ENCODE assay signal across 1 cellular context in the genomic region with DNA sequence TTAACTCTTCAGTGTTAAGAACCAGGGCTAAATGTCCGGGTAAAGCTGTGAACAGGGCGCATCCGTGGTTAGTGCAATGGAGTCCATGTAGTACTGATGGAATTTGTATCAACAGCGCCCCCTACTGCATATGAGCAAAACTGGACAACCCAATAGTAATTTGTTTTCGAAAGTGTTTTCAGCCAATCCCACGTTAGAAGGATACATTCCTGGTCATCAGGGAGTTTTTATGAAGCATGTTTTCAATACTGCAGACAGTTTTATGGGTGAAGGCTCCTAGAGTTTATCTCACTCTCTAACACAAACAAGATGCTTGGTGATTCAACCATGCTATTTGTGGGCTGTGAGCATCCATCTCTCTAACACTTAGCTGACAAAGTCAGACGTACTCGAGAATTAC.
TF ChIP-seq lines count a peak whose summit lies in the region.

No MANE protein-coding gene starts in this region.

TF ChIP-seq in HepG2, 621 proteins besides CTCF, POLR2A, EP300 and RAD21 (continued from another document):
- TF ChIP-seq, protein P1, sequence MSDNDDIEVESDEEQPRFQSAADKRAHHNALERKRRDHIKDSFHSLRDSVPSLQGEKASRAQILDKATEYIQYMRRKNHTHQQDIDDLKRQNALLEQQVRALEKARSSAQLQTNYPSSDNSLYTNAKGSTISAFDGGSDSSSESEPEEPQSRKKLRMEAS (IDR thresholded peaks at IDR 0.05) = no peak
- TF ChIP-seq HIVEP1 (CRISPR knock-in tag; IDR thresholded peaks at IDR 0.05) = no peak
- no peak for TF ChIP-seq NCOA5 (CRISPR knock-in tag; IDR thresholded peaks at IDR 0.05)
- TF ChIP-seq, protein P2, sequence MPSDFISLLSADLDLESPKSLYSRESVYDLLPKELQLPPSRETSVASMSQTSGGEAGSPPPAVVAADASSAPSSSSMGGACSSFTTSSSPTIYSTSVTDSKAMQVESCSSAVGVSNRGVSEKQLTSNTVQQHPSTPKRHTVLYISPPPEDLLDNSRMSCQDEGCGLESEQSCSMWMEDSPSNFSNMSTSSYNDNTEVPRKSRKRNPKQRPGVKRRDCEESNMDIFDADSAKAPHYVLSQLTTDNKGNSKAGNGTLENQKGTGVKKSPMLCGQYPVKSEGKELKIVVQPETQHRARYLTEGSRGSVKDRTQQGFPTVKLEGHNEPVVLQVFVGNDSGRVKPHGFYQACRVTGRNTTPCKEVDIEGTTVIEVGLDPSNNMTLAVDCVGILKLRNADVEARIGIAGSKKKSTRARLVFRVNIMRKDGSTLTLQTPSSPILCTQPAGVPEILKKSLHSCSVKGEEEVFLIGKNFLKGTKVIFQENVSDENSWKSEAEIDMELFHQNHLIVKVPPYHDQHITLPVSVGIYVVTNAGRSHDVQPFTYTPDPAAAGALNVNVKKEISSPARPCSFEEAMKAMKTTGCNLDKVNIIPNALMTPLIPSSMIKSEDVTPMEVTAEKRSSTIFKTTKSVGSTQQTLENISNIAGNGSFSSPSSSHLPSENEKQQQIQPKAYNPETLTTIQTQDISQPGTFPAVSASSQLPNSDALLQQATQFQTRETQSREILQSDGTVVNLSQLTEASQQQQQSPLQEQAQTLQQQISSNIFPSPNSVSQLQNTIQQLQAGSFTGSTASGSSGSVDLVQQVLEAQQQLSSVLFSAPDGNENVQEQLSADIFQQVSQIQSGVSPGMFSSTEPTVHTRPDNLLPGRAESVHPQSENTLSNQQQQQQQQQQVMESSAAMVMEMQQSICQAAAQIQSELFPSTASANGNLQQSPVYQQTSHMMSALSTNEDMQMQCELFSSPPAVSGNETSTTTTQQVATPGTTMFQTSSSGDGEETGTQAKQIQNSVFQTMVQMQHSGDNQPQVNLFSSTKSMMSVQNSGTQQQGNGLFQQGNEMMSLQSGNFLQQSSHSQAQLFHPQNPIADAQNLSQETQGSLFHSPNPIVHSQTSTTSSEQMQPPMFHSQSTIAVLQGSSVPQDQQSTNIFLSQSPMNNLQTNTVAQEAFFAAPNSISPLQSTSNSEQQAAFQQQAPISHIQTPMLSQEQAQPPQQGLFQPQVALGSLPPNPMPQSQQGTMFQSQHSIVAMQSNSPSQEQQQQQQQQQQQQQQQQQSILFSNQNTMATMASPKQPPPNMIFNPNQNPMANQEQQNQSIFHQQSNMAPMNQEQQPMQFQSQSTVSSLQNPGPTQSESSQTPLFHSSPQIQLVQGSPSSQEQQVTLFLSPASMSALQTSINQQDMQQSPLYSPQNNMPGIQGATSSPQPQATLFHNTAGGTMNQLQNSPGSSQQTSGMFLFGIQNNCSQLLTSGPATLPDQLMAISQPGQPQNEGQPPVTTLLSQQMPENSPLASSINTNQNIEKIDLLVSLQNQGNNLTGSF (CRISPR knock-in tag; IDR thresholded peaks at IDR 0.05) = no peak
- TF ChIP-seq CHD2 (IDR thresholded peaks at IDR 0.05; ENCODE audit: low read depth, low read length) = no peak
- TF ChIP-seq ZNF629 (CRISPR knock-in tag; conservative IDR thresholded peaks at IDR 0.05) = no peak
- no peak for TF ChIP-seq ZNF136 (CRISPR knock-in tag; IDR thresholded peaks at IDR 0.05; ENCODE audit: low read depth)
- TF ChIP-seq, protein P3, sequence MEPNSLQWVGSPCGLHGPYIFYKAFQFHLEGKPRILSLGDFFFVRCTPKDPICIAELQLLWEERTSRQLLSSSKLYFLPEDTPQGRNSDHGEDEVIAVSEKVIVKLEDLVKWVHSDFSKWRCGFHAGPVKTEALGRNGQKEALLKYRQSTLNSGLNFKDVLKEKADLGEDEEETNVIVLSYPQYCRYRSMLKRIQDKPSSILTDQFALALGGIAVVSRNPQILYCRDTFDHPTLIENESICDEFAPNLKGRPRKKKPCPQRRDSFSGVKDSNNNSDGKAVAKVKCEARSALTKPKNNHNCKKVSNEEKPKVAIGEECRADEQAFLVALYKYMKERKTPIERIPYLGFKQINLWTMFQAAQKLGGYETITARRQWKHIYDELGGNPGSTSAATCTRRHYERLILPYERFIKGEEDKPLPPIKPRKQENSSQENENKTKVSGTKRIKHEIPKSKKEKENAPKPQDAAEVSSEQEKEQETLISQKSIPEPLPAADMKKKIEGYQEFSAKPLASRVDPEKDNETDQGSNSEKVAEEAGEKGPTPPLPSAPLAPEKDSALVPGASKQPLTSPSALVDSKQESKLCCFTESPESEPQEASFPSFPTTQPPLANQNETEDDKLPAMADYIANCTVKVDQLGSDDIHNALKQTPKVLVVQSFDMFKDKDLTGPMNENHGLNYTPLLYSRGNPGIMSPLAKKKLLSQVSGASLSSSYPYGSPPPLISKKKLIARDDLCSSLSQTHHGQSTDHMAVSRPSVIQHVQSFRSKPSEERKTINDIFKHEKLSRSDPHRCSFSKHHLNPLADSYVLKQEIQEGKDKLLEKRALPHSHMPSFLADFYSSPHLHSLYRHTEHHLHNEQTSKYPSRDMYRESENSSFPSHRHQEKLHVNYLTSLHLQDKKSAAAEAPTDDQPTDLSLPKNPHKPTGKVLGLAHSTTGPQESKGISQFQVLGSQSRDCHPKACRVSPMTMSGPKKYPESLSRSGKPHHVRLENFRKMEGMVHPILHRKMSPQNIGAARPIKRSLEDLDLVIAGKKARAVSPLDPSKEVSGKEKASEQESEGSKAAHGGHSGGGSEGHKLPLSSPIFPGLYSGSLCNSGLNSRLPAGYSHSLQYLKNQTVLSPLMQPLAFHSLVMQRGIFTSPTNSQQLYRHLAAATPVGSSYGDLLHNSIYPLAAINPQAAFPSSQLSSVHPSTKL (CRISPR knock-in tag; IDR thresholded peaks at IDR 0.05) = no peak
- peak; percentile 28 for TF ChIP-seq YY1 (IDR thresholded peaks at IDR 0.05; ENCODE audit: insufficient read depth, insufficient replicate concordance, low read depth, low read length)
- peak; percentile 86 for TF ChIP-seq EHMT2 (IDR thresholded peaks at IDR 0.05; ENCODE audit: borderline replicate concordance, low read depth, low read length)
- no peak for TF ChIP-seq TARDBP (CRISPR knock-in tag; IDR thresholded peaks at IDR 0.05)
- no peak for TF ChIP-seq CC2D1A (CRISPR knock-in tag; IDR thresholded peaks at IDR 0.05)
- TF ChIP-seq, protein P4, sequence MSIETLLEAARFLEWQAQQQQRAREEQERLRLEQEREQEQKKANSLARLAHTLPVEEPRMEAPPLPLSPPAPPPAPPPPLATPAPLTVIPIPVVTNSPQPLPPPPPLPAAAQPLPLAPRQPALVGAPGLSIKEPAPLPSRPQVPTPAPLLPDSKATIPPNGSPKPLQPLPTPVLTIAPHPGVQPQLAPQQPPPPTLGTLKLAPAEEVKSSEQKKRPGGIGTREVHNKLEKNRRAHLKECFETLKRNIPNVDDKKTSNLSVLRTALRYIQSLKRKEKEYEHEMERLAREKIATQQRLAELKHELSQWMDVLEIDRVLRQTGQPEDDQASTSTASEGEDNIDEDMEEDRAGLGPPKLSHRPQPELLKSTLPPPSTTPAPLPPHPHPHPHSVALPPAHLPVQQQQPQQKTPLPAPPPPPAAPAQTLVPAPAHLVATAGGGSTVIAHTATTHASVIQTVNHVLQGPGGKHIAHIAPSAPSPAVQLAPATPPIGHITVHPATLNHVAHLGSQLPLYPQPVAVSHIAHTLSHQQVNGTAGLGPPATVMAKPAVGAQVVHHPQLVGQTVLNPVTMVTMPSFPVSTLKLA (IDR thresholded peaks at IDR 0.05) = no peak
- TF ChIP-seq, protein P5, sequence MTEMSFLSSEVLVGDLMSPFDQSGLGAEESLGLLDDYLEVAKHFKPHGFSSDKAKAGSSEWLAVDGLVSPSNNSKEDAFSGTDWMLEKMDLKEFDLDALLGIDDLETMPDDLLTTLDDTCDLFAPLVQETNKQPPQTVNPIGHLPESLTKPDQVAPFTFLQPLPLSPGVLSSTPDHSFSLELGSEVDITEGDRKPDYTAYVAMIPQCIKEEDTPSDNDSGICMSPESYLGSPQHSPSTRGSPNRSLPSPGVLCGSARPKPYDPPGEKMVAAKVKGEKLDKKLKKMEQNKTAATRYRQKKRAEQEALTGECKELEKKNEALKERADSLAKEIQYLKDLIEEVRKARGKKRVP (CRISPR knock-in tag; IDR thresholded peaks at IDR 0.05) = no peak
- peak; percentile 25 for TF ChIP-seq TEAD3 (CRISPR knock-in tag; optimal IDR thresholded peaks at IDR 0.05; ENCODE audit: borderline replicate concordance)
